In genomic region chr6:15894973-15895858, GRCh38 we compare ENCODE assay signal across 21 cellular contexts.
"Had no signal": no experiment of that assay in that cellular context is flagged by ENCODE, and none has a peak within 500 bp of the region (broad histone marks: within the 10 kb centered on the region; RNA-seq: fewer than 3 reads in every experiment).

No MANE protein-coding gene starts in this region.

- ATAC-seq: activated CD8-positive, alpha-beta T cell treated with anti-CD3 and anti-CD28 coated beads, Interleukin-2, amount 10 ng/mL, durations not matched to agents 7 days and 5 days; activated T-cell treated with anti-CD3 and anti-CD28 coated beads, Interleukin-2, amount 50 U/mL, for 72 hours; foreskin keratinocyte; natural killer cell; T-helper 17 cell had no signal

- H3K27ac Mint-ChIP-seq: activated B cell treated with CpG ODN at 0.5 μM for 24 hours; activated CD8-positive, alpha-beta T cell treated with anti-CD3 and anti-CD28 coated beads, Interleukin-2, amount 10 ng/mL, durations not matched to agents 7 days and 5 days; activated naive CD8-positive, alpha-beta T cell; activated T-cell treated with anti-CD3 and anti-CD28 coated beads, Interleukin-2, amount 50 U/mL, for 72 hours; T-helper 17 cell had no signal

- H3K4me3 ChIP-seq: coronary artery, left ventricle myocardium inferior, tibial artery, uterus had no signal

- H3K4me3 Mint-ChIP-seq: activated B cell treated with CpG ODN at 0.5 μM for 24 hours; activated CD8-positive, alpha-beta T cell treated with anti-CD3 and anti-CD28 coated beads, Interleukin-2, amount 10 ng/mL, durations not matched to agents 7 days and 5 days; activated naive CD8-positive, alpha-beta T cell; activated T-cell treated with anti-CD3 and anti-CD28 coated beads, Interleukin-2, amount 50 U/mL, for 72 hours; brain; natural killer cell; T-helper 17 cell had no signal

- H3K4me1 ChIP-seq: foreskin keratinocyte, uterus had no signal

- H3K36me3 Mint-ChIP-seq: activated naive CD8-positive, alpha-beta T cell; brain; natural killer cell had no signal

- H3K36me3 ChIP-seq: left ventricle myocardium inferior, neutrophil, tibial artery, uterus had no signal

- H3K9me3 ChIP-seq: neutrophil, uterus had no signal

- H3K27me3 Mint-ChIP-seq: activated B cell treated with CpG ODN at 0.5 μM for 24 hours; activated naive CD8-positive, alpha-beta T cell; brain had no signal

- H3K27ac ChIP-seq: coronary artery, foreskin keratinocyte, neutrophil, tibial artery, uterus had no signal

- DNase-seq: activated B cell treated with CpG ODN at 0.5 μM for 24 hours; activated CD4-positive, alpha-beta T cell treated with anti-CD3 and anti-CD28 coated beads for 48 hours; activated CD8-positive, alpha-beta memory T cell treated with anti-CD3 and anti-CD28 coated beads, Interleukin-2, amount 50 U/mL, for 4 hours; activated CD8-positive, alpha-beta T cell treated with anti-CD3 and anti-CD28 coated beads, Interleukin-2, amount 10 ng/mL, durations not matched to agents 7 days and 5 days; activated gamma-delta T cell treated with Interleukin-2 at 50 U/mL for 16 hours; activated T-cell treated with anti-CD3 and anti-CD28 coated beads, Interleukin-2, amount 50 U/mL, for 72 hours; central memory CD4-positive, alpha-beta T cell; effector CD4-positive, alpha-beta T cell; foreskin keratinocyte; glutamatergic neuron; left ventricle myocardium inferior; natural killer cell; stimulated activated CD4-positive, alpha-beta T cell treated with anti-CD3 and anti-CD28 coated beads, Interleukin-12 subunit alpha, Interleukin-12 subunit beta, amount 100 ng/mL, for 4 hours; stimulated activated naive CD4-positive, alpha-beta T cell; T-helper 17 cell; tibial artery; uterus had no signal

- H3K9me3 Mint-ChIP-seq: activated T-cell treated with anti-CD3 and anti-CD28 coated beads, Interleukin-2, amount 50 U/mL, for 72 hours; natural killer cell had no signal

- H3K27me3 ChIP-seq: foreskin keratinocyte, neutrophil, tibial artery, uterus had no signal
